Comparison of ENCODE assay signal across 8 cellular contexts in genomic region chrX:154437398-154437752, GRCh38. TPM values are rescaled to one million over a fixed set of nuclear protein-coding genes. Genes with fewer than 3 reads are reported as not detected.
DNase-seq lines count a peak whose midpoint lies in the region; ATAC-seq and TF ChIP-seq lines count a peak whose summit lies in the region.

No MANE protein-coding gene starts in this region.

- intact Hi-C loops in CD14-positive monocyte (cut with micrococcal nuclease) = loop anchor here in 1 of 2 donors (5.0 kb wide), 1 partner anchor 35 kb away; no protein-coding TSS in a partner anchor

- peaks cover 0 to 15% (median 0%) of the 10 kb centered on the region in 3 donors for H3K27me3 Mint-ChIP-seq in CD14-positive monocyte (ENCODE audit: low read depth in 3 of 3)
- H3K27me3 Mint-ChIP-seq in natural killer cell treated with Interleukin-12 subunit alpha and Interleukin-12 subunit beta and Interleukin-15 and Interleukin-18, amount 100 ng/mL, for 72 hours = peaks cover 0 to 3% of the 10 kb centered on the region in 2 donors

- H3K9me3 Mint-ChIP-seq in CD14-positive monocyte = peaks cover 0 to 17% (median 11%) of the 10 kb centered on the region in 7 donors
- H3K9me3 Mint-ChIP-seq in natural killer cell treated with Interleukin-12 subunit alpha and Interleukin-12 subunit beta and Interleukin-15 and Interleukin-18, amount 100 ng/mL, for 72 hours = no peaks in the 10 kb centered on the region

- no peaks in the 10 kb centered on the region for H3K9me3 ChIP-seq in KOPT-K1 (ENCODE audit: insufficient read depth, low read length, poor library complexity, severe bottlenecking)
- H3K9me3 ChIP-seq in duodenal mucosa (ENCODE audit: control insufficient read depth in 1 of 2, low read length in 2 of 2) = no peaks in the 10 kb centered on the region

- H3K27ac ChIP-seq in KOPT-K1 (ENCODE audit: low read depth, low read length, poor library complexity, severe bottlenecking) (peak overlapping the region; percentile 62), duodenal mucosa (ENCODE audit: low read depth, low read length) (no peak overlapping the region)

- peak overlapping the region in 6 of 7 donors; percentile 25 to 79 (median 64) for H3K27ac Mint-ChIP-seq in CD14-positive monocyte
- peak overlapping the region; percentile 70 to 87 for H3K27ac Mint-ChIP-seq in natural killer cell treated with Interleukin-12 subunit alpha and Interleukin-12 subunit beta and Interleukin-15 and Interleukin-18, amount 100 ng/mL, for 72 hours

- TF ChIP-seq CTCF in CD14-positive monocyte (IDR thresholded peaks at IDR 0.05) = no peak

- H3K4me3 ChIP-seq in duodenal mucosa (ENCODE audit: low read depth in 1 of 2, low read length in 2 of 2) = peak overlapping the region; percentile 65 to 76

- H3K36me3 Mint-ChIP-seq in CD14-positive monocyte = peaks cover 62 to 76% of the 10 kb centered on the region in 2 donors
- no peaks in the 10 kb centered on the region for H3K36me3 Mint-ChIP-seq in natural killer cell treated with Interleukin-12 subunit alpha and Interleukin-12 subunit beta and Interleukin-15 and Interleukin-18, amount 100 ng/mL, for 72 hours

- peaks cover 9 to 15% of the 10 kb centered on the region in 2 donors for H3K4me1 ChIP-seq in duodenal mucosa (ENCODE audit: control insufficient read depth in 1 of 2, insufficient read depth in 2 of 2, low read length in 2 of 2)

- H3K4me1 Mint-ChIP-seq in CD14-positive monocyte = peaks cover 20% of the 10 kb centered on the region
- H3K4me1 Mint-ChIP-seq in natural killer cell treated with Interleukin-12 subunit alpha and Interleukin-12 subunit beta and Interleukin-15 and Interleukin-18, amount 100 ng/mL, for 72 hours (ENCODE audit: low read depth in 2 of 2) = peaks cover 10 to 13% of the 10 kb centered on the region in 2 donors

- no peak for DNase-seq in CD14-positive monocyte (ENCODE audit: low spot score)
- no peak for DNase-seq in natural killer cell treated with Interleukin-12 subunit alpha and Interleukin-12 subunit beta and Interleukin-15 and Interleukin-18, amount 100 ng/mL, for 72 hours (ENCODE audit: low spot score)
- DNase-seq in stimulated activated CD8-positive, alpha-beta memory T cell treated with anti-CD3 and anti-CD28 coated beads, Interleukin-4, amount 100 ng/mL, for 48 hours = no peak

- peak in 1 of 2 donors; percentile 19 for ATAC-seq in natural killer cell treated with Interleukin-12 subunit alpha and Interleukin-12 subunit beta and Interleukin-15 and Interleukin-18, amount 100 ng/mL, for 72 hours
- ATAC-seq in HG02973 (IDR thresholded peaks at IDR 0.05; ENCODE audit: unreplicated experiment) (no peak), GM21390 (IDR thresholded peaks at IDR 0.05; ENCODE audit: unreplicated experiment) (no peak), GM21825 (IDR thresholded peaks at IDR 0.05; ENCODE audit: unreplicated experiment) (no peak)

- H3K27me3 ChIP-seq in duodenal mucosa (ENCODE audit: control insufficient read depth in 1 of 2, insufficient read depth in 2 of 2, low read length in 2 of 2) = no peaks in the 10 kb centered on the region

- H3K4me3 Mint-ChIP-seq in CD14-positive monocyte = peak overlapping the region; percentile 85 to 86
- peak overlapping the region; percentile 86 for H3K4me3 Mint-ChIP-seq in natural killer cell treated with Interleukin-12 subunit alpha and Interleukin-12 subunit beta and Interleukin-15 and Interleukin-18, amount 100 ng/mL, for 72 hours

- peak overlapping the region; percentile 51 to 76 for H3K9ac ChIP-seq in duodenal mucosa (ENCODE audit: low read depth in 1 of 2, low read length in 2 of 2)

- peaks cover 69% of the 10 kb centered on the region; the same call in 1 of the 2 replicates for H3K36me3 ChIP-seq in KOPT-K1 (ENCODE audit: insufficient read depth, low read length)
- peaks cover 8 to 46% of the 10 kb centered on the region in 2 donors for H3K36me3 ChIP-seq in duodenal mucosa (ENCODE audit: control insufficient read depth in 1 of 2, insufficient read depth in 2 of 2, low read length in 2 of 2)

RNA-seq across cellular contexts. Expression of gene GDI1, which starts 0.4 kb away (rescaled TPM):
- polyA plus RNA-seq in CD14-positive monocyte = 10 to 100 TPM; 15.8 to 21.3 TPM
- total RNA-seq in natural killer cell treated with Interleukin-12 subunit alpha and Interleukin-12 subunit beta and Interleukin-15 and Interleukin-18, amount 100 ng/mL, for 72 hours = 100 to 1,000 TPM; 157 to 187 TPM

RNA-seq across cellular contexts. Expression of gene FAM50A, which starts 6.6 kb away (rescaled TPM):
- polyA plus RNA-seq in CD14-positive monocyte = 10 to 100 TPM; 23.9 to 46.4 TPM
- total RNA-seq in natural killer cell treated with Interleukin-12 subunit alpha and Interleukin-12 subunit beta and Interleukin-15 and Interleukin-18, amount 100 ng/mL, for 72 hours = 100 to 1,000 TPM in 1 of 2 donors, 10 to 100 TPM in 1; 75.2 to 108 TPM

RNA-seq across cellular contexts. Expression of gene ATP6AP1, which starts 8.9 kb away (rescaled TPM):
- 100 to 1,000 TPM; 116 to 145 TPM for polyA plus RNA-seq in CD14-positive monocyte
- 100 to 1,000 TPM in 1 of 2 donors, 10 to 100 TPM in 1; 46.7 to 106 TPM for total RNA-seq in natural killer cell treated with Interleukin-12 subunit alpha and Interleukin-12 subunit beta and Interleukin-15 and Interleukin-18, amount 100 ng/mL, for 72 hours

RNA-seq across cellular contexts. Expression of gene PLXNA3, which starts 20.7 kb away (rescaled TPM):
- under 1 TPM in 1 of 2 donors, not detected in 1; 0.02 TPM for polyA plus RNA-seq in CD14-positive monocyte
- total RNA-seq in natural killer cell treated with Interleukin-12 subunit alpha and Interleukin-12 subunit beta and Interleukin-15 and Interleukin-18, amount 100 ng/mL, for 72 hours = 10 to 100 TPM; 52.4 to 61.3 TPM

RNA-seq across cellular contexts. Expression of gene TAFAZZIN, which starts 26.0 kb away (rescaled TPM):
- polyA plus RNA-seq in CD14-positive monocyte = 10 to 100 TPM; 21.7 to 21.9 TPM
- 10 to 100 TPM; 47.4 to 73.7 TPM for total RNA-seq in natural killer cell treated with Interleukin-12 subunit alpha and Interleukin-12 subunit beta and Interleukin-15 and Interleukin-18, amount 100 ng/mL, for 72 hours
